Comparison of ENCODE assay signal across 8 cellular contexts in the genomic region with DNA sequence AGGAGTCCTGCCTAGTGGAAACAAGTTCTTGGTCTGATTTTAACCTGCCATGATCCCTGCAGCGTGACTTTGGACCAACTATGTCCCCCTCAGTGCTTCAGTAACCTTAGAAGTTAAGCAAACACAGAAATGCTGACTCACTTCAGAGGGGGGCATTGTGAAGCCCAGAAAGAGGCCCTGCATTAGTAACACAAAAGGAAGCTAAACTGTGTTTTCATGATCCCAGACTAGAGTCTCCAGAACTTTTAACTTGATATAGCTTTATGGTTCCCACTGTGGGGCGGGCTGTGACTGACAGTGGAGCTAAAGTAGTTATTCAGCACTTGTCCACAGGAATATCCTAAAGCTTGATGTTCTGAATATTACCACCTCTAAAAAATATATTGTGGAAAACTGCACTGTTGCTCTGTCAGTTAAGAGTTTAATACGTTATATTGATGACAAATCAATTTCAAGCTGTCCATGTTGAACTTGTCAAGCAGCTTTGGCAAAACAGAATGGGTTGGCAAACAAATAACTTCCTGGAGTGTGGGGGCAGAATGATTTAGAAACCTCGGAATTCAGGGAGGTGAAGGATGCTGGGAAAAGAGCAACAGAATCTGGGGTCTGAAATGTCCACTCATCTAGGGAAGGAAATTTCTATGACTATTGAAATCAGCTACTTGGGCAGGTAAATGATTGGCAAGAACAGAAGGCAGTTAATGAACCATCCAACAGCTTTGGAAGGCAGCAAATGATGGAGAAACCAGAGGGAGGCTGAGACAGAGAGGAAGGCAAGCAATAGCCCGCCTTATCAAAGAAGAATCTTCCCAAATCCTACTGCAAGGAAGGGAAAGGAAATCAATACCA.
A peak's percentile ranks its signal among the peaks of the same experiment; 100 is the strongest.
DNase-seq lines count a peak whose midpoint lies in the region; ATAC-seq and TF ChIP-seq lines count a peak whose summit lies in the region.

No MANE protein-coding gene starts in this region.

- peaks cover 15% of the 10 kb centered on the region for H3K27me3 Mint-ChIP-seq in endodermal cell (ENCODE audit: insufficient read depth)
- peaks cover 4% of the 10 kb centered on the region for H3K27me3 Mint-ChIP-seq in neural crest cell (ENCODE audit: low read depth)

- WGBS in endodermal cell (ENCODE audit: insufficient coverage in 1 of 2, insufficient read length in 1 of 2), 2 experiments: 41 to 63% methylated on average over 3 to 5 of the region's 5 CpGs

- no peak for ATAC-seq in GM18909 (IDR thresholded peaks at IDR 0.05; ENCODE audit: poor library complexity, unreplicated experiment)
- no peak for ATAC-seq in GM21717 (IDR thresholded peaks at IDR 0.05; ENCODE audit: unreplicated experiment)

- H3K36me3 Mint-ChIP-seq in endodermal cell (ENCODE audit: low read depth) (no peaks in the 10 kb centered on the region), neural crest cell (ENCODE audit: low read depth) (peaks cover 7% of the 10 kb centered on the region)

- no peaks in the 10 kb centered on the region for H3K9me3 ChIP-seq in endodermal cell (ENCODE audit: control insufficient read depth, low read length)

- peak overlapping the region; percentile 33 for H3K9ac ChIP-seq in endodermal cell (ENCODE audit: extremely low read depth, low read length, poor library complexity, severe bottlenecking)

- no peaks in the 10 kb centered on the region for H3K27me3 ChIP-seq in endodermal cell (ENCODE audit: control insufficient read depth, insufficient read depth, low read length, poor library complexity, severe bottlenecking)

- no peaks in the 10 kb centered on the region for H3K36me3 ChIP-seq in endodermal cell (ENCODE audit: control insufficient read depth, insufficient read depth, low read length)

- H3K27ac ChIP-seq in endodermal cell (ENCODE audit: low read depth, low read length): peak overlapping the region; percentile 74

- TF ChIP-seq CTCF in endodermal cell (conservative IDR thresholded peaks at IDR 0.05) (no peak), neural crest cell (conservative IDR thresholded peaks at IDR 0.05) (no peak)

- H3K9me3 Mint-ChIP-seq in endodermal cell: no peaks in the 10 kb centered on the region
- peaks cover 6% of the 10 kb centered on the region for H3K9me3 Mint-ChIP-seq in neural crest cell

- no peak overlapping the region for H3K4me3 Mint-ChIP-seq in endodermal cell
- H3K4me3 Mint-ChIP-seq in neural crest cell: no peak overlapping the region

- H3K4me1 ChIP-seq in endodermal cell (ENCODE audit: control insufficient read depth, insufficient read depth, low read length): peaks cover 9% of the 10 kb centered on the region

- H3K4me1 Mint-ChIP-seq in endodermal cell (peaks cover 21% of the 10 kb centered on the region), neural crest cell (peaks cover 26% of the 10 kb centered on the region)

- H3K4me3 ChIP-seq in endodermal cell (ENCODE audit: low read length): no peak overlapping the region

- peak; percentile 94 for DNase-seq in DMS53 (lab: John Stamatoyannopoulos, UW)
- DNase-seq in NCI-H146 treated with DMSO at 0.1 percent for 48 hours (lab: John Stamatoyannopoulos, UW; ENCODE audit: unreplicated experiment): peak; percentile 86
- DNase-seq in endodermal cell: peak; percentile 75
- DNase-seq in neural crest cell (ENCODE audit: low read depth, low spot score): no peak
- DNase-seq in stimulated activated CD4-positive, alpha-beta T cell treated with anti-CD3 and anti-CD28 coated beads, Interleukin-4, amount 100 ng/mL, for 24 hours: no peak
- DNase-seq in activated naive CD4-positive, alpha-beta T cell treated with Interleukin-2 at 50 U/mL for 16 hours: no peak

- peak overlapping the region; percentile 67 for H3K27ac Mint-ChIP-seq in endodermal cell
- H3K27ac Mint-ChIP-seq in neural crest cell (ENCODE audit: unreplicated experiment): peak overlapping the region; percentile 88

Comparison
In these comparisons a context has a peak if more than half of its experiments do, and no peak if none do; other contexts are left out.
1. DNase-seq: peak in DMS53 (single experiment), NCI-H146 treated with DMSO at 0.1 percent for 48 hours (single experiment) and endodermal cell (single experiment); none in neural crest cell (single experiment), stimulated activated CD4-positive, alpha-beta T cell treated with anti-CD3 and anti-CD28 coated beads, Interleukin-4, amount 100 ng/mL, for 24 hours (single experiment) and activated naive CD4-positive, alpha-beta T cell treated with Interleukin-2 at 50 U/mL for 16 hours (single experiment).